ENCODE assay signal across 19 cellular contexts in the genomic region with DNA sequence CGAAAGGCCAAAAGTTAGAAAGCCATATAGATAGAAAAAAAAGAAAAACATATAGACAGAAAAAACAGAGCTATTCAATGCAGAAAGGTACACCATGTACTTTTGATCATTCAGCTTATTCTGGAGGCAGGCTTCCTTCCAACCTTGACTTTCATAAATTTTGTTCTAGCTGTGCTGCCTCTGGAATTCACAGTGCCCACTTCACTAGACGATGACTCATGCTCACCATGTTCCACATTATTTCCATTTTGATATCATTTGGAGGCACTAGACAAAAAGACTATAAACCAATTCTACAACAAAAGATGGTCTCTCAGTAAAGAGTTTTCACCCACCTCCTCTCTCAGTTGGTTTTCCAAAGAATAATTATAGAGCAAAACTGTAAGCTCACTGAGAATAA.
"Had no signal": no experiment of that assay in that cellular context is flagged by ENCODE, and none has a peak within 500 bp of the region (broad histone marks: within the 10 kb centered on the region; RNA-seq: fewer than 3 reads in every experiment).

No MANE protein-coding gene starts in this region.

- H3K9me3 Mint-ChIP-seq: activated CD4-positive, alpha-beta memory T cell treated with anti-CD3 and anti-CD28 coated beads for 36 hours; activated naive CD8-positive, alpha-beta T cell treated with anti-CD3 and anti-CD28 coated beads for 36 hours; activated T-cell treated with anti-CD3 and anti-CD28 coated beads, Interleukin-2, amount 50 U/mL, for 72 hours had no signal

- H3K27ac Mint-ChIP-seq: activated CD4-positive, alpha-beta memory T cell treated with anti-CD3 and anti-CD28 coated beads for 36 hours; activated naive CD8-positive, alpha-beta T cell treated with anti-CD3 and anti-CD28 coated beads for 36 hours; activated T-cell treated with anti-CD3 and anti-CD28 coated beads, Interleukin-2, amount 50 U/mL, for 72 hours; memory B cell; natural killer cell treated with Interleukin-12 subunit alpha and Interleukin-12 subunit beta and Interleukin-15 and Interleukin-18, amount 100 ng/mL, for 72 hours had no signal

- H3K4me3 ChIP-seq: body of pancreas, prostate gland, thoracic aorta, vagina had no signal

- H3K4me1 Mint-ChIP-seq: activated naive CD8-positive, alpha-beta T cell treated with anti-CD3 and anti-CD28 coated beads for 36 hours; memory B cell had no signal

- H3K4me3 Mint-ChIP-seq: activated CD4-positive, alpha-beta memory T cell treated with anti-CD3 and anti-CD28 coated beads for 36 hours; activated naive CD8-positive, alpha-beta T cell treated with anti-CD3 and anti-CD28 coated beads for 36 hours; activated T-cell treated with anti-CD3 and anti-CD28 coated beads, Interleukin-2, amount 50 U/mL, for 72 hours; memory B cell; natural killer cell treated with Interleukin-12 subunit alpha and Interleukin-12 subunit beta and Interleukin-15 and Interleukin-18, amount 100 ng/mL, for 72 hours had no signal

- H3K9me3 ChIP-seq: body of pancreas, prostate gland, thoracic aorta, vagina had no signal

- H3K27ac ChIP-seq: body of pancreas, prostate gland, vagina had no signal

- FAIRE-seq: endometrium, islet of Langerhans had no signal

- H3K36me3 ChIP-seq: prostate gland, thoracic aorta, vagina had no signal

- H3K4me1 ChIP-seq: prostate gland, vagina had no signal

- DNase-seq: activated CD4-positive, alpha-beta memory T cell treated with anti-CD3 and anti-CD28 coated beads for 36 hours; activated CD4-positive, alpha-beta T cell treated with anti-CD3 and anti-CD28 coated beads for 1 hour; activated gamma-delta T cell treated with Interleukin-2 at 50 U/mL for 16 hours; activated naive CD8-positive, alpha-beta T cell treated with anti-CD3 and anti-CD28 coated beads for 36 hours; activated T-cell treated with anti-CD3 and anti-CD28 coated beads, Interleukin-2, amount 50 U/mL, for 72 hours; body of pancreas; foreskin fibroblast; stimulated activated CD4-positive, alpha-beta T cell treated with anti-CD3 and anti-CD28 coated beads, Interleukin-4, amount 100 ng/mL, for 1 hour; stimulated activated CD8-positive, alpha-beta memory T cell treated with anti-CD3 and anti-CD28 coated beads, Interleukin-4, amount 100 ng/mL, for 48 hours; stimulated activated naive CD8-positive, alpha-beta T cell treated with anti-CD3 and anti-CD28 coated beads, Interleukin-15, Interleukin-2, amounts not matched to agents 100 U/mL and 50 U/mL, for 24 hours had no signal

- ATAC-seq: activated T-cell treated with anti-CD3 and anti-CD28 coated beads, Interleukin-2, amount 50 U/mL, for 72 hours; body of pancreas; esophagus mucosa; left lobe of liver; natural killer cell treated with Interleukin-12 subunit alpha and Interleukin-12 subunit beta and Interleukin-15 and Interleukin-18, amount 100 ng/mL, for 72 hours; stimulated activated naive CD8-positive, alpha-beta T cell treated with anti-CD3 and anti-CD28 coated beads, Interleukin-15, Interleukin-2, amounts not matched to agents 100 U/mL and 50 U/mL, for 24 hours had no signal

- H3K27me3 ChIP-seq: body of pancreas, vagina had no signal

- H3K36me3 Mint-ChIP-seq: activated CD4-positive, alpha-beta memory T cell treated with anti-CD3 and anti-CD28 coated beads for 36 hours; activated naive CD8-positive, alpha-beta T cell treated with anti-CD3 and anti-CD28 coated beads for 36 hours; memory B cell; natural killer cell treated with Interleukin-12 subunit alpha and Interleukin-12 subunit beta and Interleukin-15 and Interleukin-18, amount 100 ng/mL, for 72 hours had no signal
